ENCODE assay signal across 1 cellular context in the genomic region with DNA sequence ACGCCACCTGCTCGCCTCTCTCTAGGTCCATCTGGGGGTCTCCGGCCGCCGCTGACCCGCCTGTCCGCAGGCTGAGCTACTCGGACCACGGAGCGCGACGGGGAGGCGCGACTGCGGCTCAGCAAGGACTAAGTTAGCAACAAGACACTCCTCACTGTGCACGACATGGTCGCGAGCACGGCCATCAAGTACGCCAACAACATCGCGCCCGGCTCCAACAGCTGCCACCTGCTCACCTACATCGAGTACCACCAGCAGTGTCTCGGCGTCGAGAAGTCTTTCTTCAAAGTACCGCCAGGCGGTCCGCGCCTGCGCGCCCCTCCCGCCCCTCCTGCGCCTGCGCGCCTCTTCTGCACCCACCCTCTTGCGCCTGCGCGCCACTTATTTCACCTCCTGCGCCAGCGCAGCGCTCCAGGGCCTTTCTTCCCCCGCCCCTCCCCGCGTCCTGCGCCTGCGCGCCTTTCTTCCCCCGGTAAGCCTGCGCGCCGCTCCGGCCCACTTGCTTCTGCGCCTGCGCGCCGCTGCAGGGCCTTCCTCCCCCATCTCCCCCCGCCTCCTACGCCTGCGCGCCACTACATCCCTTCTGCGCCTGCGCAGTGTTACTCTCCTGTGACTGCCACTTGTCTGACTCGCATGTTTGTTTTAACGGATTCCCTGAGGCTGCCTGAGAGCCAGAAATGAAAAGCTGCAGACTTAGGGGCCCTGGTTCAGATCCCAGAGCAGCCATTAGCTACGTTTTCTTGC.
TF ChIP-seq lines count a peak whose summit lies in the region.

No MANE protein-coding gene starts in this region.

TF ChIP-seq in HepG2, 621 proteins besides CTCF, POLR2A, EP300 and RAD21 (continued from another document and continues in another):
- TF ChIP-seq, protein P1, sequence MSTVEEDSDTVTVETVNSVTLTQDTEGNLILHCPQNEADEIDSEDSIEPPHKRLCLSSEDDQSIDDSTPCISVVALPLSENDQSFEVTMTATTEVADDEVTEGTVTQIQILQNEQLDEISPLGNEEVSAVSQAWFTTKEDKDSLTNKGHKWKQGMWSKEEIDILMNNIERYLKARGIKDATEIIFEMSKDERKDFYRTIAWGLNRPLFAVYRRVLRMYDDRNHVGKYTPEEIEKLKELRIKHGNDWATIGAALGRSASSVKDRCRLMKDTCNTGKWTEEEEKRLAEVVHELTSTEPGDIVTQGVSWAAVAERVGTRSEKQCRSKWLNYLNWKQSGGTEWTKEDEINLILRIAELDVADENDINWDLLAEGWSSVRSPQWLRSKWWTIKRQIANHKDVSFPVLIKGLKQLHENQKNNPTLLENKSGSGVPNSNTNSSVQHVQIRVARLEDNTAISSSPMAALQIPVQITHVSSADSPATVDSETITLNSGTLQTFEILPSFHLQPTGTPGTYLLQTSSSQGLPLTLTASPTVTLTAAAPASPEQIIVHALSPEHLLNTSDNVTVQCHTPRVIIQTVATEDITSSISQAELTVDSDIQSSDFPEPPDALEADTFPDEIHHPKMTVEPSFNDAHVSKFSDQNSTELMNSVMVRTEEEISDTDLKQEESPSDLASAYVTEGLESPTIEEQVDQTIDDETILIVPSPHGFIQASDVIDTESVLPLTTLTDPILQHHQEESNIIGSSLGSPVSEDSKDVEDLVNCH (CRISPR knock-in tag; IDR thresholded peaks at IDR 0.05), result no peak
- TF ChIP-seq EHMT2 (IDR thresholded peaks at IDR 0.05; ENCODE audit: borderline replicate concordance, low read depth, low read length) (no peak), HOXA7 (CRISPR knock-in tag; IDR thresholded peaks at IDR 0.05) (no peak), FIP1L1 (IDR thresholded peaks at IDR 0.05; ENCODE audit: borderline replicate concordance, insufficient read depth, low read depth, low read length) (0 out of 2 replicates have a peak, but pooled peaks have one; percentile 66), ZNF644 (CRISPR knock-in tag; IDR thresholded peaks at IDR 0.05; ENCODE audit: low read depth) (no peak), CEBPG (CRISPR knock-in tag; IDR thresholded peaks at IDR 0.05) (no peak), HES4 (CRISPR knock-in tag; IDR thresholded peaks at IDR 0.05; ENCODE audit: borderline replicate concordance) (peak; percentile 19; the same call in 1 of the 2 replicates), GFI1 (CRISPR knock-in tag; IDR thresholded peaks at IDR 0.05; ENCODE audit: borderline replicate concordance) (no peak), FOXK1 (CRISPR knock-in tag; IDR thresholded peaks at IDR 0.05; ENCODE audit: borderline replicate concordance, low read depth) (peak; percentile 57; the same call in 1 of the 2 replicates), ZNF547 (CRISPR knock-in tag; IDR thresholded peaks at IDR 0.05) (peak; percentile 94), ZNF143 (CRISPR knock-in tag; IDR thresholded peaks at IDR 0.05) (no peak), AHR (CRISPR knock-in tag; IDR thresholded peaks at IDR 0.05) (peak; percentile 70; the same call in 1 of the 2 replicates), SIN3B (IDR thresholded peaks at IDR 0.05; ENCODE audit: low read length) (peak; percentile 78), GABPA (IDR thresholded peaks at IDR 0.05; ENCODE audit: low read depth, low read length) (no peak), GABPA (CRISPR knock-in tag; IDR thresholded peaks at IDR 0.05; ENCODE audit: low read depth) (no peak), NFATC3 (CRISPR knock-in tag; IDR thresholded peaks at IDR 0.05) (0 out of 2 replicates have a peak, but pooled peaks have one; percentile 46), ZC3H4 (CRISPR knock-in tag; IDR thresholded peaks at IDR 0.05; ENCODE audit: borderline replicate concordance) (no peak), ZZZ3 (CRISPR knock-in tag; IDR thresholded peaks at IDR 0.05; ENCODE audit: borderline replicate concordance) (peak; percentile 70; the same call in 1 of the 2 replicates), FOSL1 (CRISPR knock-in tag; IDR thresholded peaks at IDR 0.05; ENCODE audit: borderline replicate concordance) (no peak), ZNF773 (CRISPR knock-in tag; IDR thresholded peaks at IDR 0.05; ENCODE audit: borderline replicate concordance) (no peak), FOXK2 (IDR thresholded peaks at IDR 0.05) (no peak), ZNF598 (CRISPR knock-in tag; IDR thresholded peaks at IDR 0.05; ENCODE audit: borderline replicate concordance) (peak; percentile 93; the same call in 1 of the 2 replicates), ZNF883 (CRISPR knock-in tag; IDR thresholded peaks at IDR 0.05; ENCODE audit: not compliant biosample characterization) (peak; percentile 88), ZEB1 (IDR thresholded peaks at IDR 0.05; ENCODE audit: insufficient replicate concordance, low read depth) (no peak), ZNF468 (CRISPR knock-in tag; IDR thresholded peaks at IDR 0.05) (no peak), SNRNP70 (IDR thresholded peaks at IDR 0.05; ENCODE audit: low read depth, low read length) (no peak), STAG1 (CRISPR knock-in tag; IDR thresholded peaks at IDR 0.05) (no peak), TAF1 (CRISPR knock-in tag; IDR thresholded peaks at IDR 0.05) (peak; percentile 90), NFKBIZ (CRISPR knock-in tag; IDR thresholded peaks at IDR 0.05) (no peak), ZNF253 (CRISPR knock-in tag; IDR thresholded peaks at IDR 0.05; ENCODE audit: borderline replicate concordance) (no peak), ZNF776 (CRISPR knock-in tag; IDR thresholded peaks at IDR 0.05) (peak; percentile 68; the same call in 1 of the 2 replicates), TSC22D2 (CRISPR knock-in tag; IDR thresholded peaks at IDR 0.05; ENCODE audit: borderline replicate concordance) (no peak), ZNF558 (CRISPR knock-in tag; IDR thresholded peaks at IDR 0.05; ENCODE audit: borderline replicate concordance) (no peak), HDAC1 (CRISPR knock-in tag; IDR thresholded peaks at IDR 0.05) (peak; percentile 94), MYNN (CRISPR knock-in tag; IDR thresholded peaks at IDR 0.05; ENCODE audit: low read depth) (no peak), FOXC1 (CRISPR knock-in tag; IDR thresholded peaks at IDR 0.05; ENCODE audit: borderline replicate concordance) (peak; percentile 99)
- TF ChIP-seq, protein P2, sequence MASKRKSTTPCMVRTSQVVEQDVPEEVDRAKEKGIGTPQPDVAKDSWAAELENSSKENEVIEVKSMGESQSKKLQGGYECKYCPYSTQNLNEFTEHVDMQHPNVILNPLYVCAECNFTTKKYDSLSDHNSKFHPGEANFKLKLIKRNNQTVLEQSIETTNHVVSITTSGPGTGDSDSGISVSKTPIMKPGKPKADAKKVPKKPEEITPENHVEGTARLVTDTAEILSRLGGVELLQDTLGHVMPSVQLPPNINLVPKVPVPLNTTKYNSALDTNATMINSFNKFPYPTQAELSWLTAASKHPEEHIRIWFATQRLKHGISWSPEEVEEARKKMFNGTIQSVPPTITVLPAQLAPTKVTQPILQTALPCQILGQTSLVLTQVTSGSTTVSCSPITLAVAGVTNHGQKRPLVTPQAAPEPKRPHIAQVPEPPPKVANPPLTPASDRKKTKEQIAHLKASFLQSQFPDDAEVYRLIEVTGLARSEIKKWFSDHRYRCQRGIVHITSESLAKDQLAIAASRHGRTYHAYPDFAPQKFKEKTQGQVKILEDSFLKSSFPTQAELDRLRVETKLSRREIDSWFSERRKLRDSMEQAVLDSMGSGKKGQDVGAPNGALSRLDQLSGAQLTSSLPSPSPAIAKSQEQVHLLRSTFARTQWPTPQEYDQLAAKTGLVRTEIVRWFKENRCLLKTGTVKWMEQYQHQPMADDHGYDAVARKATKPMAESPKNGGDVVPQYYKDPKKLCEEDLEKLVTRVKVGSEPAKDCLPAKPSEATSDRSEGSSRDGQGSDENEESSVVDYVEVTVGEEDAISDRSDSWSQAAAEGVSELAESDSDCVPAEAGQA (IDR thresholded peaks at IDR 0.05; ENCODE audit: low read depth), result no peak
- TF ChIP-seq, protein P2 (CRISPR knock-in tag; IDR thresholded peaks at IDR 0.05; ENCODE audit: borderline replicate concordance), result 0 out of 2 replicates have a peak, but pooled peaks have one; percentile 45
- TF ChIP-seq, protein P3, sequence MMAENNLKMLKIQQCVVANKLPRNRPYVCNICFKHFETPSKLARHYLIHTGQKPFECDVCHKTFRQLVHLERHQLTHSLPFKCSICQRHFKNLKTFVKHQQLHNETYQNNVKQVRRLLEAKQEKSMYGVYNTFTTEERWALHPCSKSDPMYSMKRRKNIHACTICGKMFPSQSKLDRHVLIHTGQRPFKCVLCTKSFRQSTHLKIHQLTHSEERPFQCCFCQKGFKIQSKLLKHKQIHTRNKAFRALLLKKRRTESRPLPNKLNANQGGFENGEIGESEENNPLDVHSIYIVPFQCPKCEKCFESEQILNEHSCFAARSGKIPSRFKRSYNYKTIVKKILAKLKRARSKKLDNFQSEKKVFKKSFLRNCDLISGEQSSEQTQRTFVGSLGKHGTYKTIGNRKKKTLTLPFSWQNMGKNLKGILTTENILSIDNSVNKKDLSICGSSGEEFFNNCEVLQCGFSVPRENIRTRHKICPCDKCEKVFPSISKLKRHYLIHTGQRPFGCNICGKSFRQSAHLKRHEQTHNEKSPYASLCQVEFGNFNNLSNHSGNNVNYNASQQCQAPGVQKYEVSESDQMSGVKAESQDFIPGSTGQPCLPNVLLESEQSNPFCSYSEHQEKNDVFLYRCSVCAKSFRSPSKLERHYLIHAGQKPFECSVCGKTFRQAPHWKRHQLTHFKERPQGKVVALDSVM (CRISPR knock-in tag; IDR thresholded peaks at IDR 0.05), result no peak
- TF ChIP-seq, protein P4, sequence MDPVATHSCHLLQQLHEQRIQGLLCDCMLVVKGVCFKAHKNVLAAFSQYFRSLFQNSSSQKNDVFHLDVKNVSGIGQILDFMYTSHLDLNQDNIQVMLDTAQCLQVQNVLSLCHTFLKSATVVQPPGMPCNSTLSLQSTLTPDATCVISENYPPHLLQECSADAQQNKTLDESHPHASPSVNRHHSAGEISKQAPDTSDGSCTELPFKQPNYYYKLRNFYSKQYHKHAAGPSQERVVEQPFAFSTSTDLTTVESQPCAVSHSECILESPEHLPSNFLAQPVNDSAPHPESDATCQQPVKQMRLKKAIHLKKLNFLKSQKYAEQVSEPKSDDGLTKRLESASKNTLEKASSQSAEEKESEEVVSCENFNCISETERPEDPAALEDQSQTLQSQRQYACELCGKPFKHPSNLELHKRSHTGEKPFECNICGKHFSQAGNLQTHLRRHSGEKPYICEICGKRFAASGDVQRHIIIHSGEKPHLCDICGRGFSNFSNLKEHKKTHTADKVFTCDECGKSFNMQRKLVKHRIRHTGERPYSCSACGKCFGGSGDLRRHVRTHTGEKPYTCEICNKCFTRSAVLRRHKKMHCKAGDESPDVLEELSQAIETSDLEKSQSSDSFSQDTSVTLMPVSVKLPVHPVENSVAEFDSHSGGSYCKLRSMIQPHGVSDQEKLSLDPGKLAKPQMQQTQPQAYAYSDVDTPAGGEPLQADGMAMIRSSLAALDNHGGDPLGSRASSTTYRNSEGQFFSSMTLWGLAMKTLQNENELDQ (CRISPR knock-in tag; IDR thresholded peaks at IDR 0.05; ENCODE audit: borderline replicate concordance), result no peak
- TF ChIP-seq, protein P5, sequence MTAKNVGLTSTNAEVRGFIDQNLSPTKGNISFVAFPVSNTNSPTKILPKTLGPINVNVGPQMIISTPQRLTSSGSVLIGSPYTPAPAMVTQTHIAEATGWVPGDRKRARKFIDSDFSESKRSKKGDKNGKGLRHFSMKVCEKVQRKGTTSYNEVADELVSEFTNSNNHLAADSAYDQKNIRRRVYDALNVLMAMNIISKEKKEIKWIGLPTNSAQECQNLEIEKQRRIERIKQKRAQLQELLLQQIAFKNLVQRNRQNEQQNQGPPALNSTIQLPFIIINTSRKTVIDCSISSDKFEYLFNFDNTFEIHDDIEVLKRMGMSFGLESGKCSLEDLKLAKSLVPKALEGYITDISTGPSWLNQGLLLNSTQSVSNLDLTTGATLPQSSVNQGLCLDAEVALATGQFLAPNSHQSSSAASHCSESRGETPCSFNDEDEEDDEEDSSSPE (CRISPR knock-in tag; IDR thresholded peaks at IDR 0.05), result peak; percentile 98
- TF ChIP-seq, protein P6, sequence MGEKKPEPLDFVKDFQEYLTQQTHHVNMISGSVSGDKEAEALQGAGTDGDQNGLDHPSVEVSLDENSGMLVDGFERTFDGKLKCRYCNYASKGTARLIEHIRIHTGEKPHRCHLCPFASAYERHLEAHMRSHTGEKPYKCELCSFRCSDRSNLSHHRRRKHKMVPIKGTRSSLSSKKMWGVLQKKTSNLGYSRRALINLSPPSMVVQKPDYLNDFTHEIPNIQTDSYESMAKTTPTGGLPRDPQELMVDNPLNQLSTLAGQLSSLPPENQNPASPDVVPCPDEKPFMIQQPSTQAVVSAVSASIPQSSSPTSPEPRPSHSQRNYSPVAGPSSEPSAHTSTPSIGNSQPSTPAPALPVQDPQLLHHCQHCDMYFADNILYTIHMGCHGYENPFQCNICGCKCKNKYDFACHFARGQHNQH (CRISPR knock-in tag; IDR thresholded peaks at IDR 0.05), result peak; percentile 65; the same call in 1 of the 2 replicates
- TF ChIP-seq, protein P7, sequence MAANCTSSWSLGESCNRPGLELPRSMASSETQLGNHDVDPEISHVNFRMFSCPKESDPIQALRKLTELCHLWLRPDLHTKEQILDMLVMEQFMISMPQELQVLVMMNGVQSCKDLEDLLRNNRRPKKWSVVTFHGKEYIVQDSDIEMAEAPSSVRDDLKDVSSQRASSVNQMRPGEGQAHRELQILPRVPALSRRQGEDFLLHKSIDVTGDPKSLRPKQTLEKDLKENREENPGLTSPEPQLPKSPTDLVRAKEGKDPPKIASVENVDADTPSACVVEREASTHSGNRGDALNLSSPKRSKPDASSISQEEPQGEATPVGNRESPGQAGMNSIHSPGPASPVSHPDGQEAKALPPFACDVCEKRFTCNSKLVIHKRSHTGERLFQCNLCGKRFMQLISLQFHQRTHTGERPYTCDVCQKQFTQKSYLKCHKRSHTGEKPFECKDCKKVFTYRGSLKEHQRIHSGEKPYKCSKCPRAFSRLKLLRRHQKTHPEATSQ (CRISPR knock-in tag; IDR thresholded peaks at IDR 0.05; ENCODE audit: borderline replicate concordance), result no peak
- TF ChIP-seq, protein P8, sequence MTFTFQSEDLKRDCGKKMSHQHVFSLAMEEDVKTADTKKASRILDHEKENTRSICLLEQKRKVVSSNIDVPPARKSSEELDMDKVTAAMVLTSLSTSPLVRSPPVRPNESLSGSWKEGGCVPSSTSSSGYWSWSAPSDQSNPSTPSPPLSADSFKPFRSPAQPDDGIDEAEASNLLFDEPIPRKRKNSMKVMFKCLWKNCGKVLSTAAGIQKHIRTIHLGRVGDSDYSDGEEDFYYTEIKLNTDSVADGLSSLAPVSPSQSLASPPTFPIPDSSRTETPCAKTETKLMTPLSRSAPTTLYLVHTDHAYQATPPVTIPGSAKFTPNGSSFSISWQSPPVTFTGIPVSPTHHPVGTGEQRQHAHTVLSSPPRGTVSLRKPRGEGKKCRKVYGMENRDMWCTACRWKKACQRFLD (CRISPR knock-in tag; IDR thresholded peaks at IDR 0.05; ENCODE audit: borderline replicate concordance), result no peak; the same call in 1 of the 2 replicates
